8 cellular contexts compared by ENCODE assay signal in genomic region chr2:186589733-186590537, GRCh38. TPM values are rescaled to one million over a fixed set of nuclear protein-coding genes. Genes with fewer than 3 reads are reported as not detected.
DNase-seq lines count a peak whose midpoint lies in the region; ATAC-seq lines count a peak whose summit lies in the region.

Gene ITGAV, plus strand, starts transcription at chr2:186590056. Its CDS starts 283 bp downstream, at chr2:186590339.

- no peaks in the 10 kb centered on the region for H3K36me3 ChIP-seq in CD4-positive, CD25-positive, alpha-beta regulatory T cell (ENCODE audit: control insufficient read depth, insufficient read depth, low read length)
- H3K36me3 ChIP-seq in effector memory CD4-positive, alpha-beta T cell (ENCODE audit: control insufficient read depth, insufficient read depth, low read length) = no peaks in the 10 kb centered on the region

- peak; percentile 87 to 90 for ATAC-seq in CD4-positive, CD25-positive, alpha-beta regulatory T cell (ENCODE audit: low read depth in 2 of 2)
- ATAC-seq in GM19328 (IDR thresholded peaks at IDR 0.05; ENCODE audit: unreplicated experiment) (peak; percentile 97), HG03469 (IDR thresholded peaks at IDR 0.05; ENCODE audit: unreplicated experiment) (peak; percentile 94)

- H3K4me1 Mint-ChIP-seq in CD4-positive, CD25-positive, alpha-beta regulatory T cell = peaks cover 5 to 42% (median 34%) of the 10 kb centered on the region in 4 donors

- H3K4me1 ChIP-seq in CD4-positive, CD25-positive, alpha-beta regulatory T cell (ENCODE audit: control insufficient read depth, insufficient read depth, low read length, poor library complexity, severe bottlenecking) = peaks cover 19% of the 10 kb centered on the region
- peaks cover 5% of the 10 kb centered on the region for H3K4me1 ChIP-seq in effector memory CD4-positive, alpha-beta T cell (ENCODE audit: control insufficient read depth, insufficient read depth, low read length, poor library complexity, severe bottlenecking)

- H3K4me3 ChIP-seq in CD4-positive, CD25-positive, alpha-beta regulatory T cell (ENCODE audit: low read depth, low read length) = peak within 1 kb of the TSS; percentile 92
- H3K4me3 ChIP-seq in effector memory CD4-positive, alpha-beta T cell (ENCODE audit: insufficient read depth, low read depth, low read length, poor library complexity, severe bottlenecking) = peak within 1 kb of the TSS; percentile 92

- peak within 1 kb of the TSS; percentile 73 to 91 (median 81) for H3K27ac Mint-ChIP-seq in CD4-positive, CD25-positive, alpha-beta regulatory T cell

- peak within 1 kb of the TSS; percentile 91 to 95 (median 92) for H3K4me3 Mint-ChIP-seq in CD4-positive, CD25-positive, alpha-beta regulatory T cell

- H3K36me3 Mint-ChIP-seq in CD4-positive, CD25-positive, alpha-beta regulatory T cell = no peaks in the 10 kb centered on the region

- peak; percentile 69 to 93 (median 76) for DNase-seq in CD4-positive, CD25-positive, alpha-beta regulatory T cell
- DNase-seq in NCI-H774 (lab: John Stamatoyannopoulos, UW) (peak; percentile 78), medulla oblongata (ENCODE audit: extremely low spot score) (peak; percentile 90)
- DNase-seq in activated CD8-positive, alpha-beta memory T cell treated with anti-CD3 and anti-CD28 coated beads for 24 hours = peak; percentile 91
- peak; percentile 68 to 70 (median 70) for DNase-seq in effector memory CD4-positive, alpha-beta T cell
- peak; percentile 68 to 79 (median 77) for DNase-seq in stimulated activated CD4-positive, alpha-beta T cell treated with anti-CD3 and anti-CD28 coated beads, TNF-alpha, amount 100 ng/mL, for 48 hours (ENCODE audit: low read depth in 3 of 3)

- H3K9me3 Mint-ChIP-seq in CD4-positive, CD25-positive, alpha-beta regulatory T cell = peaks cover 0 to 2% (median 0%) of the 10 kb centered on the region in 7 donors

- H3K27me3 Mint-ChIP-seq in CD4-positive, CD25-positive, alpha-beta regulatory T cell = peaks cover 10% of the 10 kb centered on the region

- no peaks in the 10 kb centered on the region for H3K9me3 ChIP-seq in CD4-positive, CD25-positive, alpha-beta regulatory T cell (ENCODE audit: control insufficient read depth in 2 of 2, low read length in 2 of 2)
- H3K9me3 ChIP-seq in effector memory CD4-positive, alpha-beta T cell (ENCODE audit: control insufficient read depth, low read length) = no peaks in the 10 kb centered on the region

- H3K27ac ChIP-seq in CD4-positive, CD25-positive, alpha-beta regulatory T cell (ENCODE audit: insufficient read depth, low read length, poor library complexity, severe bottlenecking) = peak within 1 kb of the TSS; percentile 69
- H3K27ac ChIP-seq in effector memory CD4-positive, alpha-beta T cell (ENCODE audit: insufficient read depth, low read length, poor library complexity, severe bottlenecking) = peak within 1 kb of the TSS; percentile 65

- H3K27me3 ChIP-seq in CD4-positive, CD25-positive, alpha-beta regulatory T cell (ENCODE audit: control insufficient read depth, insufficient read depth, low read length) = no peaks in the 10 kb centered on the region
- no peaks in the 10 kb centered on the region for H3K27me3 ChIP-seq in effector memory CD4-positive, alpha-beta T cell (replicated peaks; ENCODE audit: control insufficient read depth, insufficient read depth, low read length, poor library complexity, severe bottlenecking)

RNA-seq across cellular contexts. Expression of gene ITGAV, which starts in this region (rescaled TPM):
- 8.1 TPM for total RNA-seq in CD4-positive, CD25-positive, alpha-beta regulatory T cell
- 1 to 10 TPM in 1 of 4 donors, under 1 TPM in 3; 0.36 to 1.3 (median 0.84) TPM for polyA plus RNA-seq in CD4-positive, CD25-positive, alpha-beta regulatory T cell

Comparison
In these comparisons a context has a peak if more than half of its experiments do, and no peak if none do; other contexts are left out.
1. Peak in every context shown above with its lines: DNase-seq, ATAC-seq, H3K4me3 ChIP-seq and H3K27ac ChIP-seq.